12 cellular contexts compared by ENCODE assay signal in the genomic region with DNA sequence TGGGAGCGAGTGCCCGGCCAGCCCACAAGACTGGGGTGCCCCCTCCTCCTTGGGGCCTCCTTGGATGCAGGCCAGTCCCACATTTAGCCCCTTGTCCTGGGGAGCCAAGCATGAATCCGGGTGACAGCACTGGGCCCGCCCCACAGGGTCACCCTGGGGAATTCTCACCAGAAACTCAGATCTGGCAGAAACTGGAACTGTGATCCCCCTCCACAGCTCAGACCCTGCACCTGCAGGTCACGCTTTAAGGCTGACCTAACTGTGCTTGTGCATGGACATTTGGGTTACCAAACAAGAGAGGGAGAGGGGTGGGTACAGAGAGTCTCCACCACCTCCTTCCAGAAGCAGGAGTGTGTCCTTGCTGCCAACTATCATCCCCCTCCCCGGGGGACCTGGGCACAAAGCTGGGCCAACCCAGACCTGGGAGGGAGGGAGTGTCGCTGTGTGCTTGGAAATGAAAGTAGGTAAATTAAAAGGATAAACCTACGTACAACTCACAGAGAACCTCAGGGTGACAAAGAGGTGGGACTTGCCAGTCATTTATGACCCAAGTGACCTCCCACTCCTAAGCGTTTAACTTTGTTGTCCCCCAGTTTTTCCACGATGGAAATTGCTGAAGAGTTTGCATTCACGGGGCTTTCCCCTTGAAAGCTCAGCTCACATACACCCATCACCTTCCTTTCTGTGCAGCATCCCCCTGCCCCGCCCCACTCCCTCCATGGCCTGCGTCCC. TPM values are rescaled to one million over a fixed set of nuclear protein-coding genes. Genes with fewer than 3 reads are reported as not detected.
DNase-seq lines count a peak whose midpoint lies in the region; ATAC-seq and TF ChIP-seq lines count a peak whose summit lies in the region.
"Had no signal": no experiment of that assay in that cellular context is flagged by ENCODE, and none has a peak within 500 bp of the region (broad histone marks: within the 10 kb centered on the region; RNA-seq: fewer than 3 reads in every experiment).

No MANE protein-coding gene starts in this region.

- no peaks in the 10 kb centered on the region for H3K27me3 ChIP-seq in colonic mucosa
- peaks cover 17% of the 10 kb centered on the region for H3K27me3 ChIP-seq in SJCRH30
- no peaks in the 10 kb centered on the region for H3K27me3 ChIP-seq in uterus

- H3K4me3 ChIP-seq in colonic mucosa: no peak overlapping the region
- no peak overlapping the region for H3K4me3 ChIP-seq in SJCRH30
- no peak overlapping the region for H3K4me3 ChIP-seq in uterus

- H3K36me3 ChIP-seq in colonic mucosa (no peaks in the 10 kb centered on the region), SJCRH30 (no peaks in the 10 kb centered on the region), uterus (no peaks in the 10 kb centered on the region)

- H3K4me1 ChIP-seq in colonic mucosa: peaks cover 63% of the 10 kb centered on the region
- H3K4me1 ChIP-seq in SJCRH30: peaks cover 29% of the 10 kb centered on the region
- H3K4me1 ChIP-seq in uterus: peaks cover 0 to 10% of the 10 kb centered on the region in 2 donors

- in situ Hi-C loops in GM13976 (cut with MboI; ENCODE audit: low sequenced_read_pairs, unreplicated experiment): no loop called here

- H3K9me3 ChIP-seq in colonic mucosa (no peaks in the 10 kb centered on the region), SJCRH30 (replicated peaks) (no peaks in the 10 kb centered on the region), uterus (no peaks in the 10 kb centered on the region)

- no peak for TF ChIP-seq CTCF in GM13976 (IDR thresholded peaks at IDR 0.05; ENCODE audit: borderline replicate concordance, control extremely low read depth, extremely low read depth, insufficient read depth, missing control alignments)
- no peak for TF ChIP-seq CTCF in colonic mucosa (IDR thresholded peaks at IDR 0.05)
- TF ChIP-seq CTCF in uterus (IDR thresholded peaks at IDR 0.05): no peak

- intact Hi-C loops in colonic mucosa (cut with DNase I): no loop called here
- intact Hi-C loops in uterus (cut with DNase I; ENCODE audit: low total_unique reads): no loop called here

- peak overlapping the region; percentile 97 for H3K27ac ChIP-seq in colonic mucosa
- H3K27ac ChIP-seq in SJCRH30: no peak overlapping the region
- no peak overlapping the region for H3K27ac ChIP-seq in uterus

- DNase-seq in GM13976 (ENCODE audit: low spot score): peak; percentile 78
- no peak for DNase-seq in colonic mucosa
- no peak for DNase-seq in NCI-H748 (lab: John Stamatoyannopoulos, UW; ENCODE audit: unreplicated experiment)
- no peak for DNase-seq in NCI-H2107 treated with DMSO at 0.1 percent for 48 hours (lab: John Stamatoyannopoulos, UW; ENCODE audit: unreplicated experiment)
- no peak for DNase-seq in SJCRH30
- DNase-seq in uterus: no peak
- DNase-seq: activated CD4-positive, alpha-beta T cell treated with anti-CD3 and anti-CD28 coated beads for 1 hour; effector memory CD8-positive, alpha-beta T cell; NCI-H146 had no signal

- TF ChIP-seq POLR2A in uterus (IDR thresholded peaks at IDR 0.05): no peak

- peak overlapping the region; percentile 41 to 71 for H3K9ac ChIP-seq in colonic mucosa (ENCODE audit: low read depth in 2 of 2, low read length in 2 of 2)

- ATAC-seq in GM19397 (IDR thresholded peaks at IDR 0.05; ENCODE audit: unreplicated experiment): peak; percentile 65
- ATAC-seq in HG03095 (IDR thresholded peaks at IDR 0.05; ENCODE audit: unreplicated experiment): peak; percentile 73
- ATAC-seq: effector memory CD8-positive, alpha-beta T cell had no signal

RNA-seq across cellular contexts. Expression of gene ITM2C, which starts 9.1 kb away (rescaled TPM):
- total RNA-seq in colonic mucosa: 1,000 to 10,000 TPM; 1,192 to 1,707 TPM
- total RNA-seq in SJCRH30 (2014; rRNA removed; shearing (Covaris generic)): 18.1 and 20.9 TPM in 2 replicates
- total RNA-seq in uterus: 100 to 1,000 TPM in 1 of 4 donors, 10 to 100 TPM in 3; 33.8 to 301 (median 67.6) TPM

RNA-seq across cellular contexts. Expression of gene GPR55, which starts 51.2 kb away (rescaled TPM):
- total RNA-seq in colonic mucosa: 1 to 10 TPM in 1 of 2 donors, under 1 TPM in 1; 0.35 to 1.0 TPM
- total RNA-seq in SJCRH30 (2014; rRNA removed; shearing (Covaris generic)): 0.10 TPM in 1 of 2 replicates, not detected in the other
- not detected for total RNA-seq in uterus
- total RNA-seq: lung microvascular endothelial cell had no signal
